Comparison of ENCODE assay signal across 8 cellular contexts in the genomic region with DNA sequence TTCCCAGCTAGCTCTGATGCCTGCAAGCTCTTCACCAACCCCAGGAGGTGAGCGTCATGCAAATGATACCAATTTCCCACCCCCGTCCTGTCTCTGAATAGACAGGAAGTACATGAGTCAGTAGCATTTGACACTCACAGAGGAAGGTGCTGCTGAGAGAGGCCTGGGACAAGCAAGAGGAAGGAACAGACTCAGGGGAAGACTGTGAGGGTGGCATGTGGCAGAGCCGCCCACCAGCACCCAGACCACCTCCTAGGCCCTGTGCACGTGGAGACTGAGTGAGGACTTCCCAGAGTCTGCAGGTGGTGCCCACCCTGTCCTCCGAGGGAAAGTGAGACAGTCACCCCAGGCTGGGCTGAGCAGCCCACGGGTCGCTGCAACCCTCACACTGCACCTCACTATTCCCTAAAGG.
DNase-seq lines count a peak whose midpoint lies in the region; ATAC-seq, FAIRE-seq and TF ChIP-seq lines count a peak whose summit lies in the region.

No MANE protein-coding gene starts in this region.

- H3K4me3 ChIP-seq in AG04449 (ENCODE audit: low read depth, low read length) (no peak overlapping the region), SU-DHL-6 (ENCODE audit: insufficient read depth, low read length, poor library complexity, severe bottlenecking) (no peak overlapping the region), GM12878 (no peak overlapping the region)

- SMC1A ChIA-PET in GM12878 (lab: Charles Lee; ENCODE audit: uncharacterized antibody, unreplicated experiment) = interaction anchor here (1.0 to 3.5 kb wide), 2 partner anchors 21 to 25 kb away, joined by 3 to 10 read pairs; no protein-coding TSS in a partner anchor

- no peak for TF ChIP-seq CTCF in AG04449 (IDR thresholded peaks at IDR 0.05; ENCODE audit: insufficient read depth, low read length, missing control alignments)
- TF ChIP-seq CTCF in SU-DHL-6 (IDR thresholded peaks at IDR 0.05; ENCODE audit: insufficient read depth, low read length, poor library complexity, severe bottlenecking) = no peak
- TF ChIP-seq CTCF in GM12878 (IDR thresholded peaks at IDR 0.05 in 2 of 3, conservative IDR thresholded peaks at IDR 0.05 in 1 of 3; ENCODE audit: control insufficient read depth in 2 of 3, extremely low read depth in 1 of 3, insufficient read depth in 1 of 3, low read depth in 3 of 3, low read length in 3 of 3) = no peak

- ATAC-seq in GM19035 (IDR thresholded peaks at IDR 0.05; ENCODE audit: unreplicated experiment) (peak; percentile 96), HG03103 (IDR thresholded peaks at IDR 0.05; ENCODE audit: low read depth, unreplicated experiment) (peak; percentile 96), GM12878 (peak; percentile 82), Right ventricle myocardium inferior (no peak)

- H2AFZ ChIP-seq in SU-DHL-6 (ENCODE audit: low read depth, low read length, severe bottlenecking) (peak overlapping the region; percentile 31), GM12878 (ENCODE audit: control insufficient read depth, low read depth, low read length) (peak overlapping the region; percentile 76)

- in situ Hi-C loops in GM12878 (cut with MboI) = no loop called here

- peak; percentile 88 for TF ChIP-seq POLR2A in GM12878 (IDR thresholded peaks at IDR 0.05; ENCODE audit: low read depth, low read length)

- peak; percentile 78 for FAIRE-seq in GM12878 (lab: Jason Lieb, UNC)

- CTCF ChIA-PET in AG04449 (lab: Yijun Ruan, JAX) (no interaction called here), GM12878 (lab: Yijun Ruan, JAX) (interaction anchor here (1.0 kb wide), 1 partner anchor 189 kb away, joined by 4 read pairs; no protein-coding TSS in a partner anchor)

- no TSS peak for BruUV-seq in GM12878 (replicated peaks; lab: Mats Ljungman, UMichigan)

- no peaks in the 10 kb centered on the region for H3F3A ChIP-seq in SU-DHL-6 (ENCODE audit: insufficient read depth)

- 1% methylated on average over 6 of the region's 7 CpGs for WGBS in GM12878 (ENCODE audit: insufficient coverage, insufficient replicate concordance, low lambda C conversion rate, missing lambda C conversion rate)

- H3K27me3 ChIP-seq in SU-DHL-6 (ENCODE audit: low read length) (no peaks in the 10 kb centered on the region), GM12878 (replicated peaks in 1 of 2; ENCODE audit: control insufficient read depth in 2 of 2, insufficient read depth in 2 of 2, low read length in 1 of 2) (no peaks in the 10 kb centered on the region)

- no peak for TF ChIP-seq RAD21 in GM12878 (IDR thresholded peaks at IDR 0.05; ENCODE audit: insufficient read depth, low read depth, low read length)

- no peak overlapping the region for H3K4me2 ChIP-seq in SU-DHL-6 (ENCODE audit: low read depth, low read length, poor library complexity, severe bottlenecking)
- peak overlapping the region; percentile 26 for H3K4me2 ChIP-seq in GM12878 (ENCODE audit: control insufficient read depth, insufficient read depth)

- RAD21 ChIA-PET in GM12878 (lab: Charles Lee; ENCODE audit: unreplicated experiment) = interaction anchor here (0.9 to 1.1 kb wide), 3 partner anchors 12 to 406 kb away, joined by 3 to 7 read pairs (median 3); no protein-coding TSS in a partner anchor

- TF ChIP-seq EP300 in GM12878 (IDR thresholded peaks at IDR 0.05; ENCODE audit: borderline replicate concordance in 1 of 2, control insufficient read depth in 1 of 2, low read depth in 2 of 2, low read length in 2 of 2) = no peak

- H3K9ac ChIP-seq in SU-DHL-6 (ENCODE audit: low read length) (no peak overlapping the region), GM12878 (ENCODE audit: control insufficient read depth, insufficient read depth, low read length) (peak overlapping the region; percentile 32)

- H3K9me2 ChIP-seq in SU-DHL-6 (replicated peaks; ENCODE audit: insufficient read depth, low read length) = no peaks in the 10 kb centered on the region

- H3K79me2 ChIP-seq in SU-DHL-6 (ENCODE audit: insufficient read depth, low read length) (no peaks in the 10 kb centered on the region), GM12878 (ENCODE audit: control insufficient read depth, insufficient read depth, low read length) (no peaks in the 10 kb centered on the region)

- intact Hi-C loops in GM12878 (cut with micrococcal nuclease; ENCODE audit: unreplicated experiment) = no loop called here
- intact Hi-C loops in Right ventricle myocardium inferior (cut with DNase I) = no loop called here

- H3K27ac ChIP-seq in SU-DHL-6 (ENCODE audit: low read depth, low read length) (no peak overlapping the region), GM12878 (ENCODE audit: control insufficient read depth, insufficient read depth) (no peak overlapping the region)

- POLR2A ChIA-PET in AG04449 (lab: Yijun Ruan, JAX) = no interaction called here
- POLR2A ChIA-PET in GM12878 (lab: Charles Lee) = interaction anchor here (0.9 kb wide), 1 partner anchor 22 kb away, joined by 3 read pairs; no protein-coding TSS in a partner anchor

- H3K36me3 ChIP-seq in SU-DHL-6 (ENCODE audit: low read length) = no peaks in the 10 kb centered on the region
- H3K36me3 ChIP-seq in GM12878 (ENCODE audit: control insufficient read depth in 2 of 2, insufficient read depth in 2 of 2, low read length in 1 of 2) = no peaks in the 10 kb centered on the region

- H4K20me1 ChIP-seq in SU-DHL-6 (ENCODE audit: low read depth, low read length) = no peaks in the 10 kb centered on the region
- no peaks in the 10 kb centered on the region for H4K20me1 ChIP-seq in GM12878 (ENCODE audit: control insufficient read depth, insufficient read depth)

- H3K4me1 ChIP-seq in GM12878 (ENCODE audit: control insufficient read depth, insufficient read depth, low read length) = peaks cover 20% of the 10 kb centered on the region

- H3K9me3 ChIP-seq in SU-DHL-6 (ENCODE audit: insufficient read depth, low read length) (no peaks in the 10 kb centered on the region), GM12878 (replicated peaks; ENCODE audit: control insufficient read depth, insufficient read depth, low read length) (no peaks in the 10 kb centered on the region; the same call in 2 of the 3 replicates)

- DNase-seq in AG04449 (ENCODE audit: low read depth, low spot score) = peak; percentile 7
- DNase-seq in GM12878 (ENCODE audit: low read depth, low spot score) = peak; percentile 73
- peak; percentile 39 to 42 for DNase-seq in stimulated activated CD4-positive, alpha-beta T cell treated with anti-CD3 and anti-CD28 coated beads, Interleukin-12 subunit alpha, Interleukin-12 subunit beta, amount 100 ng/mL, for 24 hours (ENCODE audit: low read depth in 2 of 2)
- no peak for DNase-seq in AG08396 (ENCODE audit: low spot score)
- DNase-seq in Right ventricle myocardium inferior (ENCODE audit: missing footprints) = no peak

TF ChIP-seq in GM12878, 131 proteins besides CTCF, POLR2A, EP300 and RAD21 (continues in another document):
- peak; percentile 70; the same call in 1 of the 2 replicates for TF ChIP-seq HDGF (IDR thresholded peaks at IDR 0.05)
- TF ChIP-seq USF2 (IDR thresholded peaks at IDR 0.05; ENCODE audit: borderline replicate concordance, low read depth, low read length) = no peak
- no peak for TF ChIP-seq ESRRA (IDR thresholded peaks at IDR 0.05; ENCODE audit: low read length)
- peak; percentile 60 for TF ChIP-seq IKZF1 (conservative IDR thresholded peaks at IDR 0.05)
- TF ChIP-seq BMI1 (IDR thresholded peaks at IDR 0.05; ENCODE audit: borderline replicate concordance) = no peak
- peak; percentile 35; the same call in 1 of the 2 replicates for TF ChIP-seq ZNF687 (IDR thresholded peaks at IDR 0.05)
- TF ChIP-seq FOXM1 (IDR thresholded peaks at IDR 0.05; ENCODE audit: low read depth, low read length) = no peak
- no peak for TF ChIP-seq MYB (IDR thresholded peaks at IDR 0.05; ENCODE audit: borderline replicate concordance, low read depth, low read length)
- TF ChIP-seq NFXL1 (IDR thresholded peaks at IDR 0.05; ENCODE audit: borderline replicate concordance) = no peak

Comparison
In these comparisons a context has a peak if more than half of its experiments do, and no peak if none do; other contexts are left out.
1. DNase-seq: peak in AG04449 (single experiment), GM12878 (single experiment) and stimulated activated CD4-positive, alpha-beta T cell treated with anti-CD3 and anti-CD28 coated beads, Interleukin-12 subunit alpha, Interleukin-12 subunit beta, amount 100 ng/mL, for 24 hours (2 of 2); none in AG08396 (single experiment) and Right ventricle myocardium inferior (single experiment).